32 cellular contexts compared by ENCODE assay signal in the genomic region with DNA sequence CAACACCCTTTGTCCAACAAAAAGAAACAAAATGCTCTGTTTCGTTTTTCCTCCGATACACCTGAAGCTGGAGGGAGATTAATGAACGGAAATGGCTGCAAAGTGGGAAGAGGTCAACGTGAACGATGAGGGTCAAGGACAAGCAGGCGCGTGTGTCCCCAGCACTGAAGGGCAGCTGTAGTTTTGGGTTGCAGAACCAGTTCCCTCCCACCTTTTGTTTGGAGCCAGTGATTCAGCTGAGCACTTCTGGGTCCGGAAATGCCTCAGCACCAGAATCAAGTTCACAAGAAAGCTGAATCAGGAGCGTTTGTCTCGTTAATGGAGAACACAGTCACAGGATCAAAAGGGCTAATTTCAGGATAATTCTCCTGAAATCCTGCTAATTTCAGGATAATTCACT. TPM values are rescaled to one million over a fixed set of nuclear protein-coding genes. Genes with fewer than 3 reads are reported as not detected.
DNase-seq lines count a peak whose midpoint lies in the region; ATAC-seq, FAIRE-seq and TF ChIP-seq lines count a peak whose summit lies in the region.
"Had no signal": no experiment of that assay in that cellular context is flagged by ENCODE, and none has a peak within 500 bp of the region (broad histone marks: within the 10 kb centered on the region; RNA-seq: fewer than 3 reads in every experiment).

No MANE protein-coding gene starts in this region.

- no peaks in the 10 kb centered on the region for H3K27me3 Mint-ChIP-seq in glutamatergic neuron (ENCODE audit: unreplicated experiment)
- H3K27me3 Mint-ChIP-seq: activated CD8-positive, alpha-beta T cell treated with anti-CD3 and anti-CD28 coated beads for 36 hours; naive thymus-derived CD8-positive, alpha-beta T cell had no signal

- CTCF ChIA-PET in H1 (lab: Charles Lee; ENCODE audit: partially characterized antibody) = interaction anchor here (0.8 to 1.8 kb wide), 7 partner anchors 10 to 544 kb away, joined by 3 to 10 read pairs (median 4); no protein-coding TSS in a partner anchor

- H3K4me3 Mint-ChIP-seq in glutamatergic neuron (ENCODE audit: unreplicated experiment) = no peak overlapping the region
- H3K4me3 Mint-ChIP-seq: activated CD8-positive, alpha-beta T cell treated with anti-CD3 and anti-CD28 coated beads for 36 hours; activated T-helper 1 cell treated with anti-CD3 and anti-CD28 coated beads, Interleukin-12 subunit alpha, Interleukin-12 subunit beta, Interleukin-2, Interleukin-4 antibody, amounts not matched to agents 30 ng/mL and 10 ng/mL and 1 ng/mL, durations not matched to agents 14 hours and 24 hours and 36 hours; naive thymus-derived CD8-positive, alpha-beta T cell had no signal

- peak overlapping the region; percentile 34; the same call in 1 of the 2 replicates for H3K18ac ChIP-seq in H1 (ENCODE audit: extremely low read depth, low read length)

- TF ChIP-seq CTCF in H1 (IDR thresholded peaks at IDR 0.05; ENCODE audit: control extremely low read depth in 1 of 3, insufficient read depth in 1 of 3, low read depth in 1 of 3, low read length in 3 of 3) = no peak
- no peak for TF ChIP-seq CTCF in glutamatergic neuron (IDR thresholded peaks at IDR 0.05; ENCODE audit: partially characterized antibody, unreplicated experiment)
- no peak for TF ChIP-seq CTCF in omental fat pad (IDR thresholded peaks at IDR 0.05)

- H2BK20ac ChIP-seq in H1 (ENCODE audit: low read length) = peak overlapping the region; percentile 38; the same call in 1 of the 2 replicates

- H3K4me1 Mint-ChIP-seq in glutamatergic neuron (ENCODE audit: low read depth, unreplicated experiment) = no peaks in the 10 kb centered on the region
- H3K4me1 Mint-ChIP-seq: naive thymus-derived CD8-positive, alpha-beta T cell had no signal

- H4K20me1 ChIP-seq in H1 (replicated peaks in 1 of 2; ENCODE audit: control insufficient read depth in 1 of 2, insufficient read depth in 2 of 2, low read length in 2 of 2) = no peaks in the 10 kb centered on the region

- peak in 1 of 2 experiments; percentile 43; a peak in 1 of 3 replicates for TF ChIP-seq POLR2A in H1 (IDR thresholded peaks at IDR 0.05; ENCODE audit: control extremely low read depth in 1 of 2, low read depth in 2 of 2, low read length in 2 of 2)

- DNase-seq in activated effector memory CD4-positive, alpha-beta T cell treated with anti-CD3 and anti-CD28 coated beads, Interleukin-2, amount 50 U/mL, for 16 hours = peak; percentile 10
- DNase-seq in activated effector memory CD4-positive, alpha-beta T cell treated with Interleukin-2 at 50 U/mL for 16 hours = no peak
- DNase-seq in H1 (ENCODE audit: low read depth in 1 of 2, low spot score in 2 of 2) (peak in 1 of 2 experiments; percentile 38), iPS-NIHi7 (ENCODE audit: extremely low spot score) (peak; percentile 32), glutamatergic neuron (no peak), omental fat pad (ENCODE audit: low spot score) (no peak), NCI-H2107 (lab: John Stamatoyannopoulos, UW) (no peak)
- DNase-seq: 8988T; activated CD8-positive, alpha-beta memory T cell treated with anti-CD3 and anti-CD28 coated beads, Interleukin-2, amount 50 U/mL, for 48 hours; activated CD8-positive, alpha-beta T cell treated with anti-CD3 and anti-CD28 coated beads for 36 hours; amygdala; brain microvascular endothelial cell; C1 segment of cervical spinal cord; GM23248; KG1; kidney; MG63; naive thymus-derived CD8-positive, alpha-beta T cell; NCI-H1105 treated with DMSO at 0.1 percent for 48 hours; NCI-H187 treated with DMSO at 0.1 percent for 48 hours; NCI-H526 treated with DMSO at 0.1 percent for 48 hours; occipital lobe; Peyer's patch; SHP77 treated with DMSO at 0.1 percent for 48 hours; stimulated activated naive CD4-positive, alpha-beta T cell had no signal

- no peak overlapping the region for H3K4ac ChIP-seq in H1 (replicated peaks; ENCODE audit: insufficient read length, low read depth, low read length)

- H3K27me3 ChIP-seq in H1 (replicated peaks in 1 of 4; ENCODE audit: control insufficient read depth in 3 of 4, extremely low read depth in 1 of 4, insufficient read depth in 3 of 4, low read length in 3 of 4) = no peaks in the 10 kb centered on the region
- H3K27me3 ChIP-seq: brain microvascular endothelial cell, MG63, Peyer's patch, suprapubic skin had no signal

- TF ChIP-seq EP300 in H1 (IDR thresholded peaks at IDR 0.05; ENCODE audit: borderline replicate concordance in 1 of 2, low read depth in 2 of 2, low read length in 2 of 2) = 0 out of 3 replicates have a peak, but pooled peaks of 1 of the 2 experiments have one; percentile 3

- no peak overlapping the region for H3K23ac ChIP-seq in H1 (ENCODE audit: insufficient read length)

- peak overlapping the region; percentile 89 for H2BK12ac ChIP-seq in H1 (ENCODE audit: low read depth, low read length)

- no peak overlapping the region for H2AK5ac ChIP-seq in H1 (ENCODE audit: low read depth, low read length)

- H3K36me3 ChIP-seq in H1 (ENCODE audit: control insufficient read depth in 2 of 4, insufficient read depth in 4 of 4, low read length in 3 of 4) = no peaks in the 10 kb centered on the region
- H3K36me3 ChIP-seq: brain microvascular endothelial cell, gastroesophageal sphincter, MG63, Peyer's patch had no signal

- H3K9ac ChIP-seq in H1 (replicated peaks in 1 of 4; ENCODE audit: extremely low read depth in 1 of 4, low read depth in 3 of 4, low read length in 3 of 4) = peak overlapping the region in 2 of 4 experiments; percentile 36 to 56; a peak in 2 of 7 replicates
- H3K9ac ChIP-seq: GM23248 had no signal

- 37% methylated on average over 10 of the region's 10 CpGs; no CpG with 5 or more reads in 1 of the 2 experiments for WGBS in H1 (ENCODE audit: extremely low coverage in 1 of 2, insufficient coverage in 1 of 2, insufficient read length in 1 of 2, insufficient replicate concordance in 2 of 2, low coverage in 1 of 2, low lambda C conversion rate in 2 of 2, missing lambda C conversion rate in 1 of 2), 2 experiments

- no peaks in the 10 kb centered on the region; a peak in 2 of 4 replicates for H3K9me3 ChIP-seq in H1 (ENCODE audit: insufficient read depth in 2 of 2, low read depth in 1 of 2, low read length in 1 of 2)
- H3K9me3 ChIP-seq: MG63, suprapubic skin had no signal

- H3K14ac ChIP-seq in H1 (ENCODE audit: insufficient read length) = no peak overlapping the region

- H3K4me2 ChIP-seq in H1 (ENCODE audit: insufficient read depth in 1 of 2, low read depth in 2 of 2, low read length in 2 of 2) = peak overlapping the region; percentile 12 to 44
- H3K4me2 ChIP-seq: hepatocyte had no signal

- no peaks in the 10 kb centered on the region for H3K79me1 ChIP-seq in H1 (ENCODE audit: low read depth, low read length)

- H3K27ac Mint-ChIP-seq in glutamatergic neuron (ENCODE audit: unreplicated experiment) = no peak overlapping the region
- H3K27ac Mint-ChIP-seq: activated CD8-positive, alpha-beta T cell treated with anti-CD3 and anti-CD28 coated beads for 36 hours; activated naive CD4-positive, alpha-beta T cell treated with anti-CD3 and anti-CD28 coated beads, Interleukin-2, amount 50 U/mL, for 72 hours; activated T-helper 1 cell treated with anti-CD3 and anti-CD28 coated beads, Interleukin-12 subunit alpha, Interleukin-12 subunit beta, Interleukin-2, Interleukin-4 antibody, amounts not matched to agents 30 ng/mL and 10 ng/mL and 1 ng/mL, durations not matched to agents 14 hours and 24 hours and 36 hours had no signal

- peak overlapping the region; percentile 70 for H3K27ac ChIP-seq in H1 (ENCODE audit: low read depth, low read length)
- H3K27ac ChIP-seq: brain microvascular endothelial cell, gastroesophageal sphincter, GM23248, hepatocyte, Peyer's patch, suprapubic skin had no signal

- H4K8ac ChIP-seq in H1 (ENCODE audit: extremely low read depth, insufficient read depth, low read length) = no peak overlapping the region

- no peak overlapping the region for H3K56ac ChIP-seq in H1 (replicated peaks; ENCODE audit: insufficient read length, low read depth, low read length)

- H2BK120ac ChIP-seq in H1 (replicated peaks; ENCODE audit: low read depth, low read length) = no peak overlapping the region

- H3K23me2 ChIP-seq in H1 (ENCODE audit: low read depth, low read length) = no peaks in the 10 kb centered on the region; the same call in 1 of the 2 replicates

- H2BK5ac ChIP-seq in H1 (ENCODE audit: low read depth, low read length) = peak overlapping the region; percentile 85

- no peak for TF ChIP-seq RAD21 in H1 (IDR thresholded peaks at IDR 0.05 in 1 of 2, conservative IDR thresholded peaks at IDR 0.05 in 1 of 2; ENCODE audit: low read depth in 2 of 2, low read length in 2 of 2)

- peaks cover 6 to 20% (median 18%) of the 10 kb centered on the region in 4 experiments for H3K4me1 ChIP-seq in H1 (replicated peaks in 1 of 4; ENCODE audit: control insufficient read depth in 3 of 4, insufficient read depth in 4 of 4, low read length in 3 of 4)
- H3K4me1 ChIP-seq: gastroesophageal sphincter, Peyer's patch, suprapubic skin had no signal

- no peaks in the 10 kb centered on the region for H3K9me3 Mint-ChIP-seq in glutamatergic neuron (ENCODE audit: unreplicated experiment)
- H3K9me3 Mint-ChIP-seq: activated CD8-positive, alpha-beta T cell treated with anti-CD3 and anti-CD28 coated beads for 36 hours; activated naive CD4-positive, alpha-beta T cell treated with anti-CD3 and anti-CD28 coated beads, Interleukin-2, amount 50 U/mL, for 72 hours; activated T-helper 1 cell treated with anti-CD3 and anti-CD28 coated beads, Interleukin-12 subunit alpha, Interleukin-12 subunit beta, Interleukin-2, Interleukin-4 antibody, amounts not matched to agents 30 ng/mL and 10 ng/mL and 1 ng/mL, durations not matched to agents 14 hours and 24 hours and 36 hours; naive thymus-derived CD8-positive, alpha-beta T cell had no signal

- no peaks in the 10 kb centered on the region for H3K79me2 ChIP-seq in H1 (ENCODE audit: control insufficient read depth in 1 of 2, insufficient read depth in 2 of 2, low read length in 2 of 2)
- H3K79me2 ChIP-seq: hepatocyte had no signal

- H4K91ac ChIP-seq in H1 (replicated peaks; ENCODE audit: insufficient read length, low read length) = no peak overlapping the region

- POLR2A ChIA-PET in H1 (lab: Charles Lee; ENCODE audit: partially characterized antibody) = interaction anchor here (0.8 to 4.3 kb wide), 16 partner anchors 10 to 111 kb away, joined by 3 to 46 read pairs (median 5); no protein-coding TSS in a partner anchor

- no peak for FAIRE-seq in H1 (lab: Jason Lieb, UNC)
- FAIRE-seq: endothelial cell of umbilical vein, kidney had no signal

- H2AFZ ChIP-seq in H1 (ENCODE audit: low read length) = 0 out of 2 replicates have a peak overlapping the region, but pooled peaks have one; percentile 34
- H2AFZ ChIP-seq: GM23248, hepatocyte had no signal

- H3K36me3 Mint-ChIP-seq in glutamatergic neuron (ENCODE audit: unreplicated experiment) = peaks cover 5% of the 10 kb centered on the region
- H3K36me3 Mint-ChIP-seq: activated naive CD4-positive, alpha-beta T cell treated with anti-CD3 and anti-CD28 coated beads, Interleukin-2, amount 50 U/mL, for 72 hours had no signal

- ATAC-seq in HG03342 (IDR thresholded peaks at IDR 0.05; ENCODE audit: unreplicated experiment) (no peak), omental fat pad (ENCODE audit: low FRiP score) (no peak)
- ATAC-seq: activated CD8-positive, alpha-beta T cell treated with anti-CD3 and anti-CD28 coated beads for 36 hours; activated naive CD4-positive, alpha-beta T cell treated with anti-CD3 and anti-CD28 coated beads, Interleukin-2, amount 50 U/mL, for 72 hours; gastroesophageal sphincter; naive thymus-derived CD8-positive, alpha-beta T cell had no signal

- H4K5ac ChIP-seq in H1 (ENCODE audit: insufficient read length, low read depth, low read length) = peak overlapping the region; percentile 25

- no peak overlapping the region for H2BK15ac ChIP-seq in H1 (ENCODE audit: low read length)

- H3K4me3 ChIP-seq in H1 (ENCODE audit: extremely low read depth in 1 of 4, insufficient read depth in 2 of 4, low read depth in 3 of 4, low read length in 4 of 4) = peak overlapping the region in 1 of 4 experiments; percentile 36; a peak in 2 of 8 replicates
- H3K4me3 ChIP-seq: gastroesophageal sphincter, GM23248, hepatocyte, MG63, Peyer's patch, suprapubic skin had no signal

RNA-seq across cellular contexts. Expression of a gene that starts 51.1 kb away (rescaled TPM):
- 57.8 and 60.2 TPM in 2 replicates for total RNA-seq in H1 (2021; fragmentation: NEBNext Ultra II Directional; extraction: Animal tissue kit (Norgen Biotek cat#: 25700))
- polyA plus RNA-seq in H1 (2011; rRNA removed) = 73.8 and 78.5 TPM in 2 replicates
- polyA plus RNA-seq in H1 (2011; cell fraction: cytosol; rRNA removed) = 185 TPM
- 21.5 TPM for polyA plus RNA-seq in H1 (2011; cell fraction: nucleus; rRNA removed)
- 52.2 to 71.9 TPM (median 62.6 TPM) in 4 replicates for polyA plus RNA-seq in H1 (2012, experiment 1 of 2)
- 8.1 TPM for polyA plus RNA-seq in H1 (2012, experiment 2 of 2)
- 87.3 TPM for polyA plus RNA-seq in H1 (2013, experiment 1 of 2)
- polyA plus RNA-seq in H1 (2013, experiment 2 of 2) = 100 TPM
- 36.1 and 44.0 TPM in 2 replicates for polyA minus RNA-seq in H1 (2011; rRNA and poly(A)+ RNA removed)
- polyA minus RNA-seq in H1 (2011; cell fraction: cytosol; rRNA and poly(A)+ RNA removed) = 36.6 TPM
- polyA minus RNA-seq in H1 (2011; cell fraction: nucleus; rRNA and poly(A)+ RNA removed) = 22.9 TPM
- 42.2 TPM for total RNA-seq in glutamatergic neuron (ENCODE audit: unreplicated experiment)
- 100 to 1,000 TPM in 3 of 4 donors, 10 to 100 TPM in 1; 76.1 to 187 (median 113) TPM for total RNA-seq in omental fat pad

Comparison
In these comparisons a context has a peak if more than half of its experiments do, and no peak if none do; other contexts are left out.
1. DNase-seq: peak in activated effector memory CD4-positive, alpha-beta T cell treated with anti-CD3 and anti-CD28 coated beads, Interleukin-2, amount 50 U/mL, for 16 hours (single experiment) and iPS-NIHi7 (single experiment); none in activated effector memory CD4-positive, alpha-beta T cell treated with Interleukin-2 at 50 U/mL for 16 hours (single experiment), glutamatergic neuron (single experiment), omental fat pad (single experiment) and NCI-H2107 (single experiment).